ENCODE assay signal across 1 cellular context in the genomic region with DNA sequence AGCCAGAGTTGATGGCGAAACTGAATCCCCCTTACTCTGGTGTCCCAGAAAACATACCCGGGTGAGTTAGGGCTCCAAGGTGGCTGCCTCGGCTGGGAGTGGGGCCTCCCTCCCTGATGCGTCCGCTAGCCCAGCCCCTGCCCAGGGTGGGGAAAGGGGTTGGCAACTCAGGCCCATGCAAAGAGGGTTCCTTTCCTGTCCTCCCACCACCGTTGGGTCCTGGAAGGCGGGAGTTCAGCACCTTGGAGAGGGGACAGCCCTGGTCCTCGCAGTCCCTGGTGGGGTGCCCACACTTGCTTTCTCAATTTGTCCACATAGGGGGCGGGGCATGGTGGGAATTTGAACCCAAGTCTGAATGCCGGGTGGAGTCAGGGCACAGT.
TF ChIP-seq lines count a peak whose summit lies in the region.

No MANE protein-coding gene starts in this region.

TF ChIP-seq in HepG2, 621 proteins besides CTCF, POLR2A, EP300 and RAD21:
- TF ChIP-seq, protein P1, sequence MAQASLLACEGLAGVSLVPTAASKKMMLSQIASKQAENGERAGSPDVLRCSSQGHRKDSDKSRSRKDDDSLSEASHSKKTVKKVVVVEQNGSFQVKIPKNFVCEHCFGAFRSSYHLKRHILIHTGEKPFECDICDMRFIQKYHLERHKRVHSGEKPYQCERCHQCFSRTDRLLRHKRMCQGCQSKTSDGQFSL (CRISPR knock-in tag; IDR thresholded peaks at IDR 0.05) = 0 out of 2 replicates have a peak, but pooled peaks have one; percentile 24
- TF ChIP-seq SAP130 (CRISPR knock-in tag; IDR thresholded peaks at IDR 0.05; ENCODE audit: low read depth) (peak; percentile 46), HOXA3 (CRISPR knock-in tag; IDR thresholded peaks at IDR 0.05) (0 out of 2 replicates have a peak, but pooled peaks have one; percentile 20), RBM22 (optimal IDR thresholded peaks at IDR 0.05; ENCODE audit: low read length) (peak; percentile 20), HOMEZ (CRISPR knock-in tag; IDR thresholded peaks at IDR 0.05; ENCODE audit: low read depth) (no peak), ZNF7 (CRISPR knock-in tag; IDR thresholded peaks at IDR 0.05) (peak; percentile 61; the same call in 1 of the 2 replicates), HNF4A (CRISPR knock-in tag; IDR thresholded peaks at IDR 0.05) (0 out of 2 replicates have a peak, but pooled peaks have one; percentile 20), EEA1 (CRISPR knock-in tag; IDR thresholded peaks at IDR 0.05; ENCODE audit: borderline replicate concordance) (0 out of 2 replicates have a peak, but pooled peaks have one; percentile 37), NR1H2 (CRISPR knock-in tag; IDR thresholded peaks at IDR 0.05; ENCODE audit: borderline replicate concordance, low read depth) (0 out of 2 replicates have a peak, but pooled peaks have one; percentile 26), PLRG1 (conservative IDR thresholded peaks at IDR 0.05) (no peak), ZNF563 (CRISPR knock-in tag; IDR thresholded peaks at IDR 0.05) (peak; percentile 32; the same call in 1 of the 2 replicates), MIER2 (CRISPR knock-in tag; IDR thresholded peaks at IDR 0.05) (peak; percentile 95), ZNF75D (CRISPR knock-in tag; IDR thresholded peaks at IDR 0.05; ENCODE audit: borderline replicate concordance) (peak; percentile 67; the same call in 1 of the 2 replicates), PHF5A (CRISPR knock-in tag; IDR thresholded peaks at IDR 0.05; ENCODE audit: low read depth, unreplicated experiment) (no peak), ZBTB38 (CRISPR knock-in tag; IDR thresholded peaks at IDR 0.05) (peak; percentile 41; the same call in 1 of the 2 replicates), ZNF709 (CRISPR knock-in tag; IDR thresholded peaks at IDR 0.05) (0 out of 2 replicates have a peak, but pooled peaks have one; percentile 42), SALL1 (CRISPR knock-in tag; IDR thresholded peaks at IDR 0.05) (peak; percentile 49; the same call in 1 of the 2 replicates), ZNF570 (CRISPR knock-in tag; IDR thresholded peaks at IDR 0.05; ENCODE audit: borderline replicate concordance) (no peak), RARA (CRISPR knock-in tag; IDR thresholded peaks at IDR 0.05) (0 out of 2 replicates have a peak, but pooled peaks have one; percentile 11), EHMT2 (IDR thresholded peaks at IDR 0.05; ENCODE audit: borderline replicate concordance, low read depth, low read length) (peak; percentile 35; the same call in 1 of the 2 replicates), PTBP1 (IDR thresholded peaks at IDR 0.05; ENCODE audit: low read depth, low read length, poor library complexity, severe bottlenecking) (no peak), MED13 (CRISPR knock-in tag; IDR thresholded peaks at IDR 0.05) (peak; percentile 36; the same call in 1 of the 2 replicates), ATRX (CRISPR knock-in tag; IDR thresholded peaks at IDR 0.05; ENCODE audit: borderline replicate concordance) (no peak), AGO2 (optimal IDR thresholded peaks at IDR 0.05; ENCODE audit: low read depth, low read length) (peak; percentile 0), E2F5 (CRISPR knock-in tag; conservative IDR thresholded peaks at IDR 0.05) (peak; percentile 60; the same call in 1 of the 2 replicates)
- TF ChIP-seq, protein P2, sequence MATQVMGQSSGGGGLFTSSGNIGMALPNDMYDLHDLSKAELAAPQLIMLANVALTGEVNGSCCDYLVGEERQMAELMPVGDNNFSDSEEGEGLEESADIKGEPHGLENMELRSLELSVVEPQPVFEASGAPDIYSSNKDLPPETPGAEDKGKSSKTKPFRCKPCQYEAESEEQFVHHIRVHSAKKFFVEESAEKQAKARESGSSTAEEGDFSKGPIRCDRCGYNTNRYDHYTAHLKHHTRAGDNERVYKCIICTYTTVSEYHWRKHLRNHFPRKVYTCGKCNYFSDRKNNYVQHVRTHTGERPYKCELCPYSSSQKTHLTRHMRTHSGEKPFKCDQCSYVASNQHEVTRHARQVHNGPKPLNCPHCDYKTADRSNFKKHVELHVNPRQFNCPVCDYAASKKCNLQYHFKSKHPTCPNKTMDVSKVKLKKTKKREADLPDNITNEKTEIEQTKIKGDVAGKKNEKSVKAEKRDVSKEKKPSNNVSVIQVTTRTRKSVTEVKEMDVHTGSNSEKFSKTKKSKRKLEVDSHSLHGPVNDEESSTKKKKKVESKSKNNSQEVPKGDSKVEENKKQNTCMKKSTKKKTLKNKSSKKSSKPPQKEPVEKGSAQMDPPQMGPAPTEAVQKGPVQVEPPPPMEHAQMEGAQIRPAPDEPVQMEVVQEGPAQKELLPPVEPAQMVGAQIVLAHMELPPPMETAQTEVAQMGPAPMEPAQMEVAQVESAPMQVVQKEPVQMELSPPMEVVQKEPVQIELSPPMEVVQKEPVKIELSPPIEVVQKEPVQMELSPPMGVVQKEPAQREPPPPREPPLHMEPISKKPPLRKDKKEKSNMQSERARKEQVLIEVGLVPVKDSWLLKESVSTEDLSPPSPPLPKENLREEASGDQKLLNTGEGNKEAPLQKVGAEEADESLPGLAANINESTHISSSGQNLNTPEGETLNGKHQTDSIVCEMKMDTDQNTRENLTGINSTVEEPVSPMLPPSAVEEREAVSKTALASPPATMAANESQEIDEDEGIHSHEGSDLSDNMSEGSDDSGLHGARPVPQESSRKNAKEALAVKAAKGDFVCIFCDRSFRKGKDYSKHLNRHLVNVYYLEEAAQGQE (IDR thresholded peaks at IDR 0.05; ENCODE audit: borderline replicate concordance in 1 of 2, low read depth in 1 of 2, low read length in 2 of 2) = peak; percentile 92 to 95
- TF ChIP-seq, protein P3, sequence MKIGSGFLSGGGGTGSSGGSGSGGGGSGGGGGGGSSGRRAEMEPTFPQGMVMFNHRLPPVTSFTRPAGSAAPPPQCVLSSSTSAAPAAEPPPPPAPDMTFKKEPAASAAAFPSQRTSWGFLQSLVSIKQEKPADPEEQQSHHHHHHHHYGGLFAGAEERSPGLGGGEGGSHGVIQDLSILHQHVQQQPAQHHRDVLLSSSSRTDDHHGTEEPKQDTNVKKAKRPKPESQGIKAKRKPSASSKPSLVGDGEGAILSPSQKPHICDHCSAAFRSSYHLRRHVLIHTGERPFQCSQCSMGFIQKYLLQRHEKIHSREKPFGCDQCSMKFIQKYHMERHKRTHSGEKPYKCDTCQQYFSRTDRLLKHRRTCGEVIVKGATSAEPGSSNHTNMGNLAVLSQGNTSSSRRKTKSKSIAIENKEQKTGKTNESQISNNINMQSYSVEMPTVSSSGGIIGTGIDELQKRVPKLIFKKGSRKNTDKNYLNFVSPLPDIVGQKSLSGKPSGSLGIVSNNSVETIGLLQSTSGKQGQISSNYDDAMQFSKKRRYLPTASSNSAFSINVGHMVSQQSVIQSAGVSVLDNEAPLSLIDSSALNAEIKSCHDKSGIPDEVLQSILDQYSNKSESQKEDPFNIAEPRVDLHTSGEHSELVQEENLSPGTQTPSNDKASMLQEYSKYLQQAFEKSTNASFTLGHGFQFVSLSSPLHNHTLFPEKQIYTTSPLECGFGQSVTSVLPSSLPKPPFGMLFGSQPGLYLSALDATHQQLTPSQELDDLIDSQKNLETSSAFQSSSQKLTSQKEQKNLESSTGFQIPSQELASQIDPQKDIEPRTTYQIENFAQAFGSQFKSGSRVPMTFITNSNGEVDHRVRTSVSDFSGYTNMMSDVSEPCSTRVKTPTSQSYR (CRISPR knock-in tag; IDR thresholded peaks at IDR 0.05; ENCODE audit: borderline replicate concordance) = peak; percentile 20; the same call in 1 of the 2 replicates
- TF ChIP-seq, protein P4, sequence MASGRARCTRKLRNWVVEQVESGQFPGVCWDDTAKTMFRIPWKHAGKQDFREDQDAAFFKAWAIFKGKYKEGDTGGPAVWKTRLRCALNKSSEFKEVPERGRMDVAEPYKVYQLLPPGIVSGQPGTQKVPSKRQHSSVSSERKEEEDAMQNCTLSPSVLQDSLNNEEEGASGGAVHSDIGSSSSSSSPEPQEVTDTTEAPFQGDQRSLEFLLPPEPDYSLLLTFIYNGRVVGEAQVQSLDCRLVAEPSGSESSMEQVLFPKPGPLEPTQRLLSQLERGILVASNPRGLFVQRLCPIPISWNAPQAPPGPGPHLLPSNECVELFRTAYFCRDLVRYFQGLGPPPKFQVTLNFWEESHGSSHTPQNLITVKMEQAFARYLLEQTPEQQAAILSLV (CRISPR knock-in tag; IDR thresholded peaks at IDR 0.05; ENCODE audit: borderline replicate concordance) = 0 out of 2 replicates have a peak, but pooled peaks have one; percentile 43
- TF ChIP-seq, protein P5, sequence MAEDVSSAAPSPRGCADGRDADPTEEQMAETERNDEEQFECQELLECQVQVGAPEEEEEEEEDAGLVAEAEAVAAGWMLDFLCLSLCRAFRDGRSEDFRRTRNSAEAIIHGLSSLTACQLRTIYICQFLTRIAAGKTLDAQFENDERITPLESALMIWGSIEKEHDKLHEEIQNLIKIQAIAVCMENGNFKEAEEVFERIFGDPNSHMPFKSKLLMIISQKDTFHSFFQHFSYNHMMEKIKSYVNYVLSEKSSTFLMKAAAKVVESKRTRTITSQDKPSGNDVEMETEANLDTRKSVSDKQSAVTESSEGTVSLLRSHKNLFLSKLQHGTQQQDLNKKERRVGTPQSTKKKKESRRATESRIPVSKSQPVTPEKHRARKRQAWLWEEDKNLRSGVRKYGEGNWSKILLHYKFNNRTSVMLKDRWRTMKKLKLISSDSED (CRISPR knock-in tag; IDR thresholded peaks at IDR 0.05) = no peak
- TF ChIP-seq, protein P6, sequence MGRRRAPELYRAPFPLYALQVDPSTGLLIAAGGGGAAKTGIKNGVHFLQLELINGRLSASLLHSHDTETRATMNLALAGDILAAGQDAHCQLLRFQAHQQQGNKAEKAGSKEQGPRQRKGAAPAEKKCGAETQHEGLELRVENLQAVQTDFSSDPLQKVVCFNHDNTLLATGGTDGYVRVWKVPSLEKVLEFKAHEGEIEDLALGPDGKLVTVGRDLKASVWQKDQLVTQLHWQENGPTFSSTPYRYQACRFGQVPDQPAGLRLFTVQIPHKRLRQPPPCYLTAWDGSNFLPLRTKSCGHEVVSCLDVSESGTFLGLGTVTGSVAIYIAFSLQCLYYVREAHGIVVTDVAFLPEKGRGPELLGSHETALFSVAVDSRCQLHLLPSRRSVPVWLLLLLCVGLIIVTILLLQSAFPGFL (CRISPR knock-in tag; IDR thresholded peaks at IDR 0.05) = no peak
